Comparison of ENCODE assay signal across 28 cellular contexts in the genomic region with DNA sequence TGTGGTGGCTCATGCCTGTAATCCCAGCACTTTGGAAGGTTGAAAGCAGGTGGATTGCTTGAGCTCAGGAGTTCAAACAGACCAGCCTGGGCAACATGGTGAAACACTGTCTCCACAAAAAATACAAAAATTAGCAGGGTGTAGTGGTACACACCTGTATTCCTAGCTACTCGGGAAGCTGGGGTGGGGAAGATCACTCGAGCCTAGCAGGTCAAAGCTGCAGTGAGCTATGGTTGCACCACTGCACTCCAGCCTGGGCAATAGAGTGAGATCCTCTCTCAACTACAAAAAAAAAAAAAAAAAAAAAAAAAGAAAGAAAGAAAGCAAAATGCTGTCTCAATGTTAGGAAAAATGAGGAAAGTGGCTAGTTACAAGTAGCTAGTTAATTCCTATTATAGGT.
"Had no signal": no experiment of that assay in that cellular context is flagged by ENCODE, and none has a peak within 500 bp of the region (broad histone marks: within the 10 kb centered on the region; RNA-seq: fewer than 3 reads in every experiment).

No MANE protein-coding gene starts in this region.

- H3K27me3 ChIP-seq: adrenal gland, body of pancreas, colonic mucosa, gastrocnemius medialis, hepatocyte, ovary, right lobe of liver, testis, transverse colon had no signal

- H3K9me3 Mint-ChIP-seq: activated naive CD4-positive, alpha-beta T cell treated with anti-CD3 and anti-CD28 coated beads, Interleukin-2, amount 50 U/mL, for 72 hours; activated T-cell treated with anti-CD3 and anti-CD28 coated beads, Interleukin-2, amount 50 U/mL, for 72 hours; nephron progenitor cell; T-helper 2 cell treated with Interferon-gamma antibody and Interleukin-4, amounts not matched to agents 5 μg/mL and 100 μg/mL, for 36 hours had no signal

- H3K27ac Mint-ChIP-seq: activated naive CD4-positive, alpha-beta T cell treated with anti-CD3 and anti-CD28 coated beads, Interleukin-2, amount 50 U/mL, for 72 hours; T-helper 2 cell treated with Interferon-gamma antibody and Interleukin-4, amounts not matched to agents 5 μg/mL and 100 μg/mL, for 36 hours had no signal

- H3K27ac ChIP-seq: adrenal gland, body of pancreas, colonic mucosa, gastrocnemius medialis, hepatocyte, ovary, right lobe of liver, testis, transverse colon had no signal

- H2AFZ ChIP-seq: hepatocyte had no signal

- H3K4me3 ChIP-seq: adrenal gland, body of pancreas, colonic mucosa, gastrocnemius medialis, hepatocyte, ovary, right lobe of liver, testis, transverse colon had no signal

- H3K4me1 Mint-ChIP-seq: nephron progenitor cell had no signal

- H3K4me3 Mint-ChIP-seq: activated CD4-positive, alpha-beta T cell treated with anti-CD3 and anti-CD28 coated beads for 36 hours; activated T-cell treated with anti-CD3 and anti-CD28 coated beads, Interleukin-2, amount 50 U/mL, for 72 hours; nephron progenitor cell; T-helper 2 cell treated with Interferon-gamma antibody and Interleukin-4, amounts not matched to agents 5 μg/mL and 100 μg/mL, for 36 hours had no signal

- ATAC-seq: activated CD4-positive, alpha-beta T cell treated with anti-CD3 and anti-CD28 coated beads for 36 hours; activated naive CD4-positive, alpha-beta T cell treated with anti-CD3 and anti-CD28 coated beads, Interleukin-2, amount 50 U/mL, for 72 hours; activated T-cell treated with anti-CD3 and anti-CD28 coated beads, Interleukin-2, amount 50 U/mL, for 72 hours; body of pancreas; gastrocnemius medialis; left cardiac atrium; stimulated activated naive CD8-positive, alpha-beta T cell treated with anti-CD3 and anti-CD28 coated beads, Interleukin-15, Interleukin-2, amounts not matched to agents 100 U/mL and 50 U/mL, for 24 hours had no signal

- H3K27me3 Mint-ChIP-seq: activated CD4-positive, alpha-beta T cell treated with anti-CD3 and anti-CD28 coated beads for 36 hours; progenitor cell of endocrine pancreas had no signal

- H3K4me2 ChIP-seq: hepatocyte had no signal

- H3K36me3 ChIP-seq: adrenal gland, gastrocnemius medialis, ovary, right lobe of liver, transverse colon had no signal

- H3K9me3 ChIP-seq: adrenal gland, body of pancreas, colonic mucosa, gastrocnemius medialis, ovary, right lobe of liver, testis, transverse colon had no signal

- DNase-seq: activated CD4-positive, alpha-beta T cell treated with anti-CD3 and anti-CD28 coated beads for 36 hours; activated CD4-positive, CD25-positive, alpha-beta regulatory T cell; activated naive CD4-positive, alpha-beta T cell; activated T-cell treated with anti-CD3 and anti-CD28 coated beads for 4 hours; activated T-cell treated with anti-CD3 and anti-CD28 coated beads, Interleukin-2, amount 50 U/mL, for 72 hours; adrenal gland; aorta; body of pancreas; cerebellar nuclear complex; colonic mucosa; effector memory CD4-positive, alpha-beta T cell; erythroblast; gastrocnemius medialis; glutamatergic neuron; islet precursor cell; left cardiac atrium; midbrain; nephron progenitor cell; ovary; right lobe of liver; stimulated activated CD4-positive, alpha-beta T cell treated with anti-CD3 and anti-CD28 coated beads, Interleukin-2, amount 100 ng/mL, for 48 hours; stimulated activated naive CD8-positive, alpha-beta T cell treated with anti-CD3 and anti-CD28 coated beads, Interleukin-15, Interleukin-2, amounts not matched to agents 100 U/mL and 50 U/mL, for 24 hours; testis; transverse colon had no signal

- H3K4me1 ChIP-seq: colonic mucosa, right lobe of liver, testis had no signal
